Comparison of ENCODE assay signal across 8 cellular contexts in genomic region chrX:137565318-137565904, GRCh38. TPM values are rescaled to one million over a fixed set of nuclear protein-coding genes. Genes with fewer than 3 reads are reported as not detected.
DNase-seq lines count a peak whose midpoint lies in the region; ATAC-seq and TF ChIP-seq lines count a peak whose summit lies in the region.

No MANE protein-coding gene starts in this region.

- H3K4me3 Mint-ChIP-seq in neural crest cell: peak overlapping the region; percentile 85
- no peak overlapping the region for H3K4me3 Mint-ChIP-seq in activated T-helper 2 cell treated with anti-CD3 and anti-CD28 coated beads, Interferon-gamma antibody, Interleukin-2, Interleukin-4, amounts not matched to agents 10 μg/mL and 5 μg/mL and 100 μg/mL, durations not matched to agents 14 hours and 24 hours and 36 hours (ENCODE audit: low read depth)

- H3K9me3 Mint-ChIP-seq in neural crest cell: no peaks in the 10 kb centered on the region
- no peaks in the 10 kb centered on the region for H3K9me3 Mint-ChIP-seq in activated T-helper 2 cell treated with anti-CD3 and anti-CD28 coated beads, Interferon-gamma antibody, Interleukin-2, Interleukin-4, amounts not matched to agents 10 μg/mL and 5 μg/mL and 100 μg/mL, durations not matched to agents 14 hours and 24 hours and 36 hours

- H3K4me1 ChIP-seq in esophagus muscularis mucosa: peaks cover 4 to 32% (median 28%) of the 10 kb centered on the region in 4 donors

- H3K27me3 Mint-ChIP-seq in neural crest cell (ENCODE audit: low read depth): peaks cover 97% of the 10 kb centered on the region
- peaks cover 53% of the 10 kb centered on the region for H3K27me3 Mint-ChIP-seq in activated T-helper 2 cell treated with anti-CD3 and anti-CD28 coated beads, Interferon-gamma antibody, Interleukin-2, Interleukin-4, amounts not matched to agents 10 μg/mL and 5 μg/mL and 100 μg/mL, durations not matched to agents 14 hours and 24 hours and 36 hours (ENCODE audit: low read depth)

- H3K36me3 Mint-ChIP-seq in neural crest cell (ENCODE audit: low read depth): peaks cover 6% of the 10 kb centered on the region
- H3K36me3 Mint-ChIP-seq in activated T-helper 2 cell treated with anti-CD3 and anti-CD28 coated beads, Interferon-gamma antibody, Interleukin-2, Interleukin-4, amounts not matched to agents 10 μg/mL and 5 μg/mL and 100 μg/mL, durations not matched to agents 14 hours and 24 hours and 36 hours (ENCODE audit: low read depth): peaks cover 7% of the 10 kb centered on the region

- peaks cover 0 to 88% (median 59%) of the 10 kb centered on the region in 4 donors for H3K27me3 ChIP-seq in esophagus muscularis mucosa

- TF ChIP-seq EP300 in esophagus muscularis mucosa (IDR thresholded peaks at IDR 0.05): no peak

- no peaks in the 10 kb centered on the region for H3K9me3 ChIP-seq in esophagus muscularis mucosa

- H3K4me1 Mint-ChIP-seq in neural crest cell: peaks cover 17% of the 10 kb centered on the region
- no peaks in the 10 kb centered on the region for H3K4me1 Mint-ChIP-seq in activated T-helper 2 cell treated with anti-CD3 and anti-CD28 coated beads, Interferon-gamma antibody, Interleukin-2, Interleukin-4, amounts not matched to agents 10 μg/mL and 5 μg/mL and 100 μg/mL, durations not matched to agents 14 hours and 24 hours and 36 hours (ENCODE audit: low read depth)

- H3K27ac Mint-ChIP-seq in neural crest cell (ENCODE audit: unreplicated experiment): no peak overlapping the region
- H3K27ac Mint-ChIP-seq in activated T-helper 2 cell treated with anti-CD3 and anti-CD28 coated beads, Interferon-gamma antibody, Interleukin-2, Interleukin-4, amounts not matched to agents 10 μg/mL and 5 μg/mL and 100 μg/mL, durations not matched to agents 14 hours and 24 hours and 36 hours: no peak overlapping the region

- no peak for ATAC-seq in GM18519 (IDR thresholded peaks at IDR 0.05; ENCODE audit: low FRiP score, unreplicated experiment)

- no peak for TF ChIP-seq CTCF in AG09309 (IDR thresholded peaks at IDR 0.05; ENCODE audit: control insufficient read depth, insufficient read depth, low read depth, low read length, missing control alignments)
- TF ChIP-seq CTCF in esophagus muscularis mucosa (IDR thresholded peaks at IDR 0.05): no peak
- no peak for TF ChIP-seq CTCF in neural crest cell (conservative IDR thresholded peaks at IDR 0.05)

- intact Hi-C loops in esophagus muscularis mucosa (cut with DNase I): no loop called here
- intact Hi-C loops in activated T-helper 2 cell treated with anti-CD3 and anti-CD28 coated beads, Interferon-gamma antibody, Interleukin-2, Interleukin-4, amounts not matched to agents 10 μg/mL and 5 μg/mL and 100 μg/mL, durations not matched to agents 14 hours and 24 hours and 36 hours (cut with micrococcal nuclease): loop anchor here (2.0 kb wide), 1 partner anchor 15 kb away; no protein-coding TSS in a partner anchor

- TF ChIP-seq POLR2A in esophagus muscularis mucosa (IDR thresholded peaks at IDR 0.05; ENCODE audit: low read depth): no peak

- H3K4me3 ChIP-seq in AG09309 (ENCODE audit: control insufficient read depth, low read depth, low read length) (peak overlapping the region; percentile 18), esophagus muscularis mucosa (peak overlapping the region; percentile 60 to 69 (median 63))

- H3K27ac ChIP-seq in esophagus muscularis mucosa (replicated peaks in 1 of 4): no peak overlapping the region

- WGBS in esophagus muscularis mucosa: 26% methylated on average over 29 of the region's 54 CpGs

- H3K36me3 ChIP-seq in esophagus muscularis mucosa: no peaks in the 10 kb centered on the region

- DNase-seq in AG09309 (ENCODE audit: low read depth): no peak
- peak; percentile 25 for DNase-seq in NCI-H748 treated with DMSO at 0.1 percent for 48 hours (lab: John Stamatoyannopoulos, UW)
- DNase-seq in esophagus muscularis mucosa (ENCODE audit: extremely low spot score): no peak
- no peak for DNase-seq in neural crest cell (ENCODE audit: low read depth, low spot score)
- no peak for DNase-seq in occipital lobe (lab: John Stamatoyannopoulos, UW)
- no peak for DNase-seq in activated T-helper 2 cell treated with anti-CD3 and anti-CD28 coated beads, Interferon-gamma antibody, Interleukin-2, Interleukin-4, amounts not matched to agents 10 μg/mL and 5 μg/mL and 100 μg/mL, durations not matched to agents 14 hours and 24 hours and 36 hours (ENCODE audit: low spot score)
- DNase-seq in stimulated activated CD4-positive, alpha-beta T cell treated with anti-CD3 and anti-CD28 coated beads, Interleukin-2, amount 100 ng/mL, for 48 hours: no peak

RNA-seq across cellular contexts. Expression of gene ZIC3, which starts 0.5 kb away (rescaled TPM):
- total RNA-seq in esophagus muscularis mucosa: not detected
- total RNA-seq in neural crest cell: 2.2 and 2.3 TPM in 2 replicates
- 1.4 TPM for total RNA-seq in occipital lobe
- total RNA-seq in activated T-helper 2 cell treated with anti-CD3 and anti-CD28 coated beads, Interferon-gamma antibody, Interleukin-2, Interleukin-4, amounts not matched to agents 10 μg/mL and 5 μg/mL and 100 μg/mL, durations not matched to agents 14 hours and 24 hours and 36 hours: not detected in 2 replicates
